18 cellular contexts compared by ENCODE assay signal in genomic region chr4:130814896-130815295, GRCh38.
A peak's percentile ranks its signal among the peaks of the same experiment; 100 is the strongest.
DNase-seq lines count a peak whose midpoint lies in the region; ATAC-seq and TF ChIP-seq lines count a peak whose summit lies in the region.
"Had no signal": no experiment of that assay in that cellular context is flagged by ENCODE, and none has a peak within 500 bp of the region (broad histone marks: within the 10 kb centered on the region; RNA-seq: fewer than 3 reads in every experiment).

No MANE protein-coding gene starts in this region.

- H4K20me1 ChIP-seq in BLaER1, result no peaks in the 10 kb centered on the region

- no peaks in the 10 kb centered on the region for H3K36me3 ChIP-seq in BLaER1
- H3K36me3 ChIP-seq in lower lobe of right lung, result no peaks in the 10 kb centered on the region

- no peak overlapping the region for H3K27ac ChIP-seq in BLaER1
- no peak overlapping the region for H3K27ac ChIP-seq in lower lobe of right lung
- H3K27ac ChIP-seq: C4-2B, SK-N-MC had no signal

- DNase-seq in lower lobe of right lung (no peak), NCI-H2227 (lab: John Stamatoyannopoulos, UW; ENCODE audit: unreplicated experiment) (no peak), globus pallidus (ENCODE audit: low spot score) (no peak), DMS53 treated with DMSO at 0.1 percent for 48 hours (lab: John Stamatoyannopoulos, UW; ENCODE audit: unreplicated experiment) (no peak)
- DNase-seq: 8988T, MV-4-11, NCI-H1436, NCI-H2029, NCI-H510A treated with DMSO at 0.1 percent for 48 hours, Right ventricle myocardium superior, T-cell, T-helper 9 cell had no signal

- peak overlapping the region; percentile 49 for H3K4me2 ChIP-seq in BLaER1

- H3K9ac ChIP-seq in BLaER1, result no peak overlapping the region

- H3K27me3 ChIP-seq in BLaER1 (no peaks in the 10 kb centered on the region), lower lobe of right lung (ENCODE audit: low read depth) (no peaks in the 10 kb centered on the region)

- H3K9me3 ChIP-seq in BLaER1 (peaks cover 18% of the 10 kb centered on the region), lower lobe of right lung (no peaks in the 10 kb centered on the region)

- intact Hi-C loops in lower lobe of right lung (cut with DNase I), result no loop called here

- no peak overlapping the region for H3K4me3 ChIP-seq in BLaER1
- no peak overlapping the region for H3K4me3 ChIP-seq in lower lobe of right lung
- H3K4me3 ChIP-seq: SK-N-MC had no signal

- ATAC-seq in GM18907 (IDR thresholded peaks at IDR 0.05; ENCODE audit: unreplicated experiment) (peak; percentile 49), HG02938 (IDR thresholded peaks at IDR 0.05; ENCODE audit: unreplicated experiment) (peak; percentile 75), HG03565 (IDR thresholded peaks at IDR 0.05; ENCODE audit: unreplicated experiment) (peak; percentile 50), lower lobe of right lung (no peak)
- ATAC-seq: T-cell had no signal

- H3K4me1 ChIP-seq in BLaER1 (peaks cover 49% of the 10 kb centered on the region), lower lobe of right lung (no peaks in the 10 kb centered on the region)

- no peak for TF ChIP-seq CTCF in lower lobe of right lung (IDR thresholded peaks at IDR 0.05)

Comparison
In these comparisons a context has a peak if more than half of its experiments do, and no peak if none do; other contexts are left out.
1. ATAC-seq: peak in GM18907 (single experiment), HG02938 (single experiment) and HG03565 (single experiment); none in lower lobe of right lung (0 of 2).